Comparison of ENCODE assay signal across 1 cellular context in the genomic region with DNA sequence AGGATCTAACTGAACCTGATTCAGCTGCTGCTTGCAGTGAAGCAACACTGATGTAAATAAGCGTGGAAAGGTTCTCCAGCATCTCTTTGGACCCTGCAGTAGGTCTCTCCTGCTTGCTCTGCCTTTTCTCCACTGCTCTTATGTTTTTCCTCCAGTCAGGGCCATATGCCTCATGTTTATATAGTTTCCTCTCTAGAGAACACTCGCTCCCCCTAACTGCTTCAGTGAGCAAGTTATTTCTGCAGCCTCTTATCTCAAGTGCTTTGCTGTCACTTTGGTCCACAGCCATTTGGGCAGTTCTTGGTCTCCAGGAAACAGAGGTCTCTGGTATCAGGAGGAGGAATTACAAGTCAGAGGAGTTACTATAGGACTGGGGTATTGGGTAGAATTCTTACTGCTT.
TF ChIP-seq lines count a peak whose summit lies in the region.

No MANE protein-coding gene starts in this region.

TF ChIP-seq in HepG2, 621 proteins besides CTCF, POLR2A, EP300 and RAD21:
- TF ChIP-seq HCFC1 (IDR thresholded peaks at IDR 0.05; ENCODE audit: low read depth, low read length) (no peak), ZNF644 (CRISPR knock-in tag; IDR thresholded peaks at IDR 0.05; ENCODE audit: low read depth) (0 out of 2 replicates have a peak, but pooled peaks have one; percentile 10), CEBPB (IDR thresholded peaks at IDR 0.05; ENCODE audit: borderline replicate concordance, low read depth, low read length) (peak; percentile 72; the same call in 1 of the 2 replicates), ZNF768 (CRISPR knock-in tag; IDR thresholded peaks at IDR 0.05) (no peak), ZNF724P (CRISPR knock-in tag; IDR thresholded peaks at IDR 0.05; ENCODE audit: borderline replicate concordance) (no peak), ZNF773 (CRISPR knock-in tag; IDR thresholded peaks at IDR 0.05; ENCODE audit: borderline replicate concordance) (no peak), FOXO1 (CRISPR knock-in tag; IDR thresholded peaks at IDR 0.05) (no peak), ZNF543 (CRISPR knock-in tag; IDR thresholded peaks at IDR 0.05) (no peak), SMC3 (IDR thresholded peaks at IDR 0.05; ENCODE audit: low read length) (peak; percentile 15; the same call in 1 of the 2 replicates), SALL2 (CRISPR knock-in tag; IDR thresholded peaks at IDR 0.05) (no peak), PHF21A (CRISPR knock-in tag; IDR thresholded peaks at IDR 0.05) (no peak), FOXA1 (IDR thresholded peaks at IDR 0.05) (no peak), FOXA1 (CRISPR knock-in tag; IDR thresholded peaks at IDR 0.05) (peak; percentile 47), RBM39 (IDR thresholded peaks at IDR 0.05; ENCODE audit: low read depth, low read length, poor library complexity, severe bottlenecking) (no peak), ZNF713 (CRISPR knock-in tag; IDR thresholded peaks at IDR 0.05) (no peak), TAF1 (CRISPR knock-in tag; IDR thresholded peaks at IDR 0.05) (no peak), ASH2L (IDR thresholded peaks at IDR 0.05; ENCODE audit: insufficient read length, low read depth, low read length) (peak; percentile 9), RFX3 (CRISPR knock-in tag; IDR thresholded peaks at IDR 0.05) (no peak), ZNF761 (CRISPR knock-in tag; conservative IDR thresholded peaks at IDR 0.05) (no peak), SMAD1 (CRISPR knock-in tag; IDR thresholded peaks at IDR 0.05; ENCODE audit: borderline replicate concordance, low read depth) (no peak), GATAD2A (CRISPR knock-in tag; IDR thresholded peaks at IDR 0.05) (no peak), RORA (CRISPR knock-in tag; IDR thresholded peaks at IDR 0.05) (0 out of 2 replicates have a peak, but pooled peaks have one; percentile 18), LCORL (IDR thresholded peaks at IDR 0.05) (no peak), LCORL (CRISPR knock-in tag; IDR thresholded peaks at IDR 0.05) (no peak), ARNTL (CRISPR knock-in tag; IDR thresholded peaks at IDR 0.05) (no peak), MXI1 (IDR thresholded peaks at IDR 0.05; ENCODE audit: borderline replicate concordance, low read depth, low read length) (no peak), STAG1 (CRISPR knock-in tag; IDR thresholded peaks at IDR 0.05) (0 out of 2 replicates have a peak, but pooled peaks have one; percentile 4), ZNF292 (CRISPR knock-in tag; IDR thresholded peaks at IDR 0.05; ENCODE audit: borderline replicate concordance, low read depth) (no peak), NR2F2 (IDR thresholded peaks at IDR 0.05; ENCODE audit: borderline replicate concordance, low read depth) (peak; percentile 14), XRCC5 (optimal IDR thresholded peaks at IDR 0.05; ENCODE audit: low read length) (peak; percentile 1), KDM6A (CRISPR knock-in tag; IDR thresholded peaks at IDR 0.05; ENCODE audit: low read depth) (no peak), ZNF552 (CRISPR knock-in tag; IDR thresholded peaks at IDR 0.05; ENCODE audit: borderline replicate concordance) (no peak), YEATS4 (CRISPR knock-in tag; IDR thresholded peaks at IDR 0.05; ENCODE audit: borderline replicate concordance) (no peak), AGO2 (optimal IDR thresholded peaks at IDR 0.05; ENCODE audit: low read depth, low read length) (no peak), ZMYM2 (CRISPR knock-in tag; IDR thresholded peaks at IDR 0.05) (no peak), ZNF775 (CRISPR knock-in tag; IDR thresholded peaks at IDR 0.05; ENCODE audit: borderline replicate concordance) (no peak)
- TF ChIP-seq, protein P1, sequence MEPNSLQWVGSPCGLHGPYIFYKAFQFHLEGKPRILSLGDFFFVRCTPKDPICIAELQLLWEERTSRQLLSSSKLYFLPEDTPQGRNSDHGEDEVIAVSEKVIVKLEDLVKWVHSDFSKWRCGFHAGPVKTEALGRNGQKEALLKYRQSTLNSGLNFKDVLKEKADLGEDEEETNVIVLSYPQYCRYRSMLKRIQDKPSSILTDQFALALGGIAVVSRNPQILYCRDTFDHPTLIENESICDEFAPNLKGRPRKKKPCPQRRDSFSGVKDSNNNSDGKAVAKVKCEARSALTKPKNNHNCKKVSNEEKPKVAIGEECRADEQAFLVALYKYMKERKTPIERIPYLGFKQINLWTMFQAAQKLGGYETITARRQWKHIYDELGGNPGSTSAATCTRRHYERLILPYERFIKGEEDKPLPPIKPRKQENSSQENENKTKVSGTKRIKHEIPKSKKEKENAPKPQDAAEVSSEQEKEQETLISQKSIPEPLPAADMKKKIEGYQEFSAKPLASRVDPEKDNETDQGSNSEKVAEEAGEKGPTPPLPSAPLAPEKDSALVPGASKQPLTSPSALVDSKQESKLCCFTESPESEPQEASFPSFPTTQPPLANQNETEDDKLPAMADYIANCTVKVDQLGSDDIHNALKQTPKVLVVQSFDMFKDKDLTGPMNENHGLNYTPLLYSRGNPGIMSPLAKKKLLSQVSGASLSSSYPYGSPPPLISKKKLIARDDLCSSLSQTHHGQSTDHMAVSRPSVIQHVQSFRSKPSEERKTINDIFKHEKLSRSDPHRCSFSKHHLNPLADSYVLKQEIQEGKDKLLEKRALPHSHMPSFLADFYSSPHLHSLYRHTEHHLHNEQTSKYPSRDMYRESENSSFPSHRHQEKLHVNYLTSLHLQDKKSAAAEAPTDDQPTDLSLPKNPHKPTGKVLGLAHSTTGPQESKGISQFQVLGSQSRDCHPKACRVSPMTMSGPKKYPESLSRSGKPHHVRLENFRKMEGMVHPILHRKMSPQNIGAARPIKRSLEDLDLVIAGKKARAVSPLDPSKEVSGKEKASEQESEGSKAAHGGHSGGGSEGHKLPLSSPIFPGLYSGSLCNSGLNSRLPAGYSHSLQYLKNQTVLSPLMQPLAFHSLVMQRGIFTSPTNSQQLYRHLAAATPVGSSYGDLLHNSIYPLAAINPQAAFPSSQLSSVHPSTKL (CRISPR knock-in tag; IDR thresholded peaks at IDR 0.05): no peak
- TF ChIP-seq, protein P2, sequence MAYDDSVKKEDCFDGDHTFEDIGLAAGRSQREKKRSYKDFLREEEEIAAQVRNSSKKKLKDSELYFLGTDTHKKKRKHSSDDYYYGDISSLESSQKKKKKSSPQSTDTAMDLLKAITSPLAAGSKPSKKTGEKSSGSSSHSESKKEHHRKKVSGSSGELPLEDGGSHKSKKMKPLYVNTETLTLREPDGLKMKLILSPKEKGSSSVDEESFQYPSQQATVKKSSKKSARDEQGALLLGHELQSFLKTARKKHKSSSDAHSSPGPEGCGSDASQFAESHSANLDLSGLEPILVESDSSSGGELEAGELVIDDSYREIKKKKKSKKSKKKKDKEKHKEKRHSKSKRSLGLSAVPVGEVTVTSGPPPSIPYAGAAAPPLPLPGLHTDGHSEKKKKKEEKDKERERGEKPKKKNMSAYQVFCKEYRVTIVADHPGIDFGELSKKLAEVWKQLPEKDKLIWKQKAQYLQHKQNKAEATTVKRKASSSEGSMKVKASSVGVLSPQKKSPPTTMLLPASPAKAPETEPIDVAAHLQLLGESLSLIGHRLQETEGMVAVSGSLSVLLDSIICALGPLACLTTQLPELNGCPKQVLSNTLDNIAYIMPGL (CRISPR knock-in tag; IDR thresholded peaks at IDR 0.05; ENCODE audit: borderline replicate concordance in 1 of 2, low read depth in 1 of 2): 0 out of 4 replicates have a peak, but pooled peaks of 1 of the 2 experiments have one; percentile 3
- TF ChIP-seq, protein P3, sequence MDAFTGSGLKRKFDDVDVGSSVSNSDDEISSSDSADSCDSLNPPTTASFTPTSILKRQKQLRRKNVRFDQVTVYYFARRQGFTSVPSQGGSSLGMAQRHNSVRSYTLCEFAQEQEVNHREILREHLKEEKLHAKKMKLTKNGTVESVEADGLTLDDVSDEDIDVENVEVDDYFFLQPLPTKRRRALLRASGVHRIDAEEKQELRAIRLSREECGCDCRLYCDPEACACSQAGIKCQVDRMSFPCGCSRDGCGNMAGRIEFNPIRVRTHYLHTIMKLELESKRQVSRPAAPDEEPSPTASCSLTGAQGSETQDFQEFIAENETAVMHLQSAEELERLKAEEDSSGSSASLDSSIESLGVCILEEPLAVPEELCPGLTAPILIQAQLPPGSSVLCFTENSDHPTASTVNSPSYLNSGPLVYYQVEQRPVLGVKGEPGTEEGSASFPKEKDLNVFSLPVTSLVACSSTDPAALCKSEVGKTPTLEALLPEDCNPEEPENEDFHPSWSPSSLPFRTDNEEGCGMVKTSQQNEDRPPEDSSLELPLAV (CRISPR knock-in tag; conservative IDR thresholded peaks at IDR 0.05; ENCODE audit: low read depth): no peak
- TF ChIP-seq, protein P4, sequence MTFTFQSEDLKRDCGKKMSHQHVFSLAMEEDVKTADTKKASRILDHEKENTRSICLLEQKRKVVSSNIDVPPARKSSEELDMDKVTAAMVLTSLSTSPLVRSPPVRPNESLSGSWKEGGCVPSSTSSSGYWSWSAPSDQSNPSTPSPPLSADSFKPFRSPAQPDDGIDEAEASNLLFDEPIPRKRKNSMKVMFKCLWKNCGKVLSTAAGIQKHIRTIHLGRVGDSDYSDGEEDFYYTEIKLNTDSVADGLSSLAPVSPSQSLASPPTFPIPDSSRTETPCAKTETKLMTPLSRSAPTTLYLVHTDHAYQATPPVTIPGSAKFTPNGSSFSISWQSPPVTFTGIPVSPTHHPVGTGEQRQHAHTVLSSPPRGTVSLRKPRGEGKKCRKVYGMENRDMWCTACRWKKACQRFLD (CRISPR knock-in tag; IDR thresholded peaks at IDR 0.05; ENCODE audit: borderline replicate concordance): no peak
- TF ChIP-seq, protein P5, sequence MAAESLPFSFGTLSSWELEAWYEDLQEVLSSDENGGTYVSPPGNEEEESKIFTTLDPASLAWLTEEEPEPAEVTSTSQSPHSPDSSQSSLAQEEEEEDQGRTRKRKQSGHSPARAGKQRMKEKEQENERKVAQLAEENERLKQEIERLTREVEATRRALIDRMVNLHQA (CRISPR knock-in tag; IDR thresholded peaks at IDR 0.05): no peak
TF ChIP-seq in HepG2: peak in this region for 10.
